22 cellular contexts compared by ENCODE assay signal in genomic region chr2:16401761-16402300, GRCh38.
"Had no signal": no experiment of that assay in that cellular context is flagged by ENCODE, and none has a peak within 500 bp of the region (broad histone marks: within the 10 kb centered on the region; RNA-seq: fewer than 3 reads in every experiment).

No MANE protein-coding gene starts in this region.

- ATAC-seq: foreskin keratinocyte, gastrocnemius medialis, heart right ventricle, left cardiac atrium, left lung, left ventricle myocardium superior, lower lobe of right lung had no signal

- FAIRE-seq: colon, endothelial cell of umbilical vein, islet of Langerhans, keratinocyte had no signal

- H3K4me3 ChIP-seq: coronary artery, dorsolateral prefrontal cortex, esophagus muscularis mucosa, gastrocnemius medialis, heart right ventricle, left lung, lower lobe of right lung had no signal

- H3K27me3 ChIP-seq: esophagus muscularis mucosa, foreskin keratinocyte, gastrocnemius medialis, heart right ventricle, left lung had no signal

- DNase-seq: dermis blood vessel endothelial cell; dorsolateral prefrontal cortex; effector CD4-positive, alpha-beta T cell; effector memory CD4-positive, alpha-beta T cell; foreskin keratinocyte; gastrocnemius medialis; glutamatergic neuron; head of caudate nucleus; heart right ventricle; hippocampal formation; left cardiac atrium; left lung; left ventricle myocardium superior; lower lobe of right lung; mesenchymal stem cell; midbrain had no signal

- H3K36me3 ChIP-seq: esophagus muscularis mucosa, gastrocnemius medialis, heart right ventricle, left lung, lower lobe of right lung had no signal

- H3K27ac ChIP-seq: coronary artery, dorsolateral prefrontal cortex, esophagus muscularis mucosa, foreskin keratinocyte, gastrocnemius medialis, heart right ventricle, left lung, lower lobe of right lung had no signal

- H3K9me3 ChIP-seq: esophagus muscularis mucosa, gastrocnemius medialis, heart right ventricle, left lung, lower lobe of right lung had no signal

- H3K4me1 ChIP-seq: foreskin keratinocyte, gastrocnemius medialis, left lung, lower lobe of right lung had no signal
